1 cellular context compared by ENCODE assay signal in the genomic region with DNA sequence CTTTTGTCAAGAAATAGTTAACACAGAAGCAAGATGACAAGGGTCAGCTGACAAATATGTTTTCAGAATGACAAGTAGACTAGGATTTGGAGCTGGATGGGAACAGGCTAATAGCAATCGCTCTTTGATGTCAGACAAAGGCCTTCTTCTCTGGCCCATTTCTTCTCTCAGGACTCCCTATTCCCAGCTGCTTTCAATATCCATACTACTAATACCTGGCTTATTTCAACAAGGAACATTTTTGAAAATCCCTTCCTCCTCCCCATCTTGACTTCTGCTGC.
TF ChIP-seq lines count a peak whose summit lies in the region.

No MANE protein-coding gene starts in this region.

TF ChIP-seq in SK-N-SH treated with all-trans-retinoic acid at 6 μM for 48 hours, 23 proteins besides CTCF, POLR2A, EP300 and RAD21 (continued from another document):
- TF ChIP-seq, protein P1, sequence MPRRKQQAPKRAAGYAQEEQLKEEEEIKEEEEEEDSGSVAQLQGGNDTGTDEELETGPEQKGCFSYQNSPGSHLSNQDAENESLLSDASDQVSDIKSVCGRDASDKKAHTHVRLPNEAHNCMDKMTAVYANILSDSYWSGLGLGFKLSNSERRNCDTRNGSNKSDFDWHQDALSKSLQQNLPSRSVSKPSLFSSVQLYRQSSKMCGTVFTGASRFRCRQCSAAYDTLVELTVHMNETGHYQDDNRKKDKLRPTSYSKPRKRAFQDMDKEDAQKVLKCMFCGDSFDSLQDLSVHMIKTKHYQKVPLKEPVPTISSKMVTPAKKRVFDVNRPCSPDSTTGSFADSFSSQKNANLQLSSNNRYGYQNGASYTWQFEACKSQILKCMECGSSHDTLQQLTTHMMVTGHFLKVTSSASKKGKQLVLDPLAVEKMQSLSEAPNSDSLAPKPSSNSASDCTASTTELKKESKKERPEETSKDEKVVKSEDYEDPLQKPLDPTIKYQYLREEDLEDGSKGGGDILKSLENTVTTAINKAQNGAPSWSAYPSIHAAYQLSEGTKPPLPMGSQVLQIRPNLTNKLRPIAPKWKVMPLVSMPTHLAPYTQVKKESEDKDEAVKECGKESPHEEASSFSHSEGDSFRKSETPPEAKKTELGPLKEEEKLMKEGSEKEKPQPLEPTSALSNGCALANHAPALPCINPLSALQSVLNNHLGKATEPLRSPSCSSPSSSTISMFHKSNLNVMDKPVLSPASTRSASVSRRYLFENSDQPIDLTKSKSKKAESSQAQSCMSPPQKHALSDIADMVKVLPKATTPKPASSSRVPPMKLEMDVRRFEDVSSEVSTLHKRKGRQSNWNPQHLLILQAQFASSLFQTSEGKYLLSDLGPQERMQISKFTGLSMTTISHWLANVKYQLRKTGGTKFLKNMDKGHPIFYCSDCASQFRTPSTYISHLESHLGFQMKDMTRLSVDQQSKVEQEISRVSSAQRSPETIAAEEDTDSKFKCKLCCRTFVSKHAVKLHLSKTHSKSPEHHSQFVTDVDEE (CRISPR knock-in tag; IDR thresholded peaks at IDR 0.05) = no peak
TF ChIP-seq in SK-N-SH treated with all-trans-retinoic acid at 6 μM for 48 hours: peak in this region for 0.
